In genomic region chr1:228099331-228099732, GRCh38 we compare ENCODE assay signal across 17 cellular contexts. TPM values are rescaled to one million over a fixed set of nuclear protein-coding genes. Genes with fewer than 3 reads are reported as not detected.
DNase-seq lines count a peak whose midpoint lies in the region; ATAC-seq, FAIRE-seq and TF ChIP-seq lines count a peak whose summit lies in the region.
"Had no signal": no experiment of that assay in that cellular context is flagged by ENCODE, and none has a peak within 500 bp of the region (broad histone marks: within the 10 kb centered on the region; RNA-seq: fewer than 3 reads in every experiment).

No MANE protein-coding gene starts in this region.

- no peak overlapping the region for H2AFZ ChIP-seq in GM12878 (ENCODE audit: control insufficient read depth, low read depth, low read length)

- CTCF ChIA-PET in GM12878 (lab: Yijun Ruan, JAX) = no interaction called here
- CTCF ChIA-PET in naive thymus-derived CD4-positive, alpha-beta T cell (lab: Charles Lee) = interaction anchor here (0.9 to 1.0 kb wide), 2 partner anchors 10 to 12 kb away, joined by 3 to 4 read pairs; no protein-coding TSS in a partner anchor

- H3K79me2 ChIP-seq in GM12878 (ENCODE audit: control insufficient read depth, insufficient read depth, low read length) = peaks cover 43% of the 10 kb centered on the region

- peaks cover 2% of the 10 kb centered on the region for H3K27me3 Mint-ChIP-seq in activated CD4-positive, alpha-beta T cell treated with anti-CD3 and anti-CD28 coated beads, Interleukin-2, amount 10 ng/mL, durations not matched to agents 24 days and 14 days
- H3K27me3 Mint-ChIP-seq in naive thymus-derived CD4-positive, alpha-beta T cell = no peaks in the 10 kb centered on the region
- H3K27me3 Mint-ChIP-seq: CD4-positive, CD25-positive, alpha-beta regulatory T cell had no signal

- POLR2A ChIA-PET in GM12878 (lab: Charles Lee) = interaction anchor here (1.4 kb wide), 1 partner anchor 15 kb away, joined by 5 read pairs; no protein-coding TSS in a partner anchor
- POLR2A ChIA-PET in naive thymus-derived CD4-positive, alpha-beta T cell (lab: Charles Lee) = interaction anchor here (1.0 to 2.2 kb wide), 4 partner anchors 9 to 359 kb away, joined by 3 to 10 read pairs (median 6); partner anchors contain the start of gene ARF1

- H3K27ac ChIP-seq in GM12878 (ENCODE audit: control insufficient read depth, insufficient read depth) = no peak overlapping the region
- peak overlapping the region; percentile 10 for H3K27ac ChIP-seq in neutrophil
- H3K27ac ChIP-seq in naive thymus-derived CD4-positive, alpha-beta T cell (ENCODE audit: low read depth, low read length) = no peak overlapping the region
- H3K27ac ChIP-seq: heart right ventricle, prostate gland had no signal

- H3K36me3 Mint-ChIP-seq in activated CD4-positive, alpha-beta T cell treated with anti-CD3 and anti-CD28 coated beads, Interleukin-2, amount 10 ng/mL, durations not matched to agents 24 days and 14 days (ENCODE audit: low read depth) = peaks cover 52% of the 10 kb centered on the region
- H3K36me3 Mint-ChIP-seq in naive thymus-derived CD4-positive, alpha-beta T cell = peaks cover 6 to 24% (median 20%) of the 10 kb centered on the region in 5 donors

- RAD21 ChIA-PET in GM12878 (lab: Charles Lee; ENCODE audit: unreplicated experiment) = no interaction called here

- H3K9me3 Mint-ChIP-seq in activated CD4-positive, alpha-beta T cell treated with anti-CD3 and anti-CD28 coated beads, Interleukin-2, amount 10 ng/mL, durations not matched to agents 24 days and 14 days = peaks cover 8% of the 10 kb centered on the region
- peaks cover 0 to 19% (median 9%) of the 10 kb centered on the region in 11 donors for H3K9me3 Mint-ChIP-seq in naive thymus-derived CD4-positive, alpha-beta T cell

- H3K4me3 Mint-ChIP-seq in activated CD4-positive, alpha-beta T cell treated with anti-CD3 and anti-CD28 coated beads, Interleukin-2, amount 10 ng/mL, durations not matched to agents 24 days and 14 days = no peak overlapping the region
- H3K4me3 Mint-ChIP-seq in naive thymus-derived CD4-positive, alpha-beta T cell = peak overlapping the region in 3 of 10 donors; percentile 34 to 50 (median 42)

- DNase-seq in activated CD4-positive, alpha-beta T cell treated with anti-CD3 and anti-CD28 coated beads, Interleukin-2, amount 10 ng/mL, durations not matched to agents 24 days and 14 days = no peak
- no peak for DNase-seq in activated CD4-positive, alpha-beta T cell treated with anti-CD3 and anti-CD28 coated beads for 1 hour
- DNase-seq in GM12878 (ENCODE audit: low read depth, low spot score) = no peak
- no peak for DNase-seq in NCI-H2171 (lab: John Stamatoyannopoulos, UW)
- DNase-seq in naive thymus-derived CD4-positive, alpha-beta T cell = no peak
- DNase-seq: anterior cingulate cortex; CD4-positive, CD25-positive, alpha-beta regulatory T cell; dermis blood vessel endothelial cell; GDM1; heart right ventricle; NCI-H187; NCI-H526 had no signal

- H3K36me3 ChIP-seq in GM12878 (ENCODE audit: control insufficient read depth in 2 of 2, insufficient read depth in 2 of 2, low read length in 1 of 2) (peaks cover 6 to 40% of the 10 kb centered on the region in 2 experiments; a peak in 3 of 4 replicates), neutrophil (peaks cover 38% of the 10 kb centered on the region)
- peaks cover 6 to 64% (median 11%) of the 10 kb centered on the region in 3 experiments for H3K36me3 ChIP-seq in naive thymus-derived CD4-positive, alpha-beta T cell (ENCODE audit: control insufficient read depth in 2 of 3, insufficient read depth in 3 of 3, low read length in 3 of 3)

- ATAC-seq in GM12878 = no peak
- ATAC-seq in HG03135 (IDR thresholded peaks at IDR 0.05; ENCODE audit: unreplicated experiment) = no peak
- no peak for ATAC-seq in naive thymus-derived CD4-positive, alpha-beta T cell
- ATAC-seq: heart right ventricle, Panc1 had no signal

- no peak overlapping the region for H3K4me2 ChIP-seq in GM12878 (ENCODE audit: control insufficient read depth, insufficient read depth)

- peaks cover 4% of the 10 kb centered on the region; the same call in 2 of the 3 replicates for H3K9me3 ChIP-seq in GM12878 (replicated peaks; ENCODE audit: control insufficient read depth, insufficient read depth, low read length)
- no peaks in the 10 kb centered on the region for H3K9me3 ChIP-seq in neutrophil
- H3K9me3 ChIP-seq in naive thymus-derived CD4-positive, alpha-beta T cell (ENCODE audit: control insufficient read depth in 2 of 3, low read length in 3 of 3) = peaks cover 0 to 6% (median 0%) of the 10 kb centered on the region in 3 experiments
- H3K9me3 ChIP-seq: prostate gland had no signal

- TF ChIP-seq POLR2A in GM19099 (IDR thresholded peaks at IDR 0.05; ENCODE audit: extremely low read depth, insufficient read length, low read depth) (peak; percentile 7), GM12878 (IDR thresholded peaks at IDR 0.05; ENCODE audit: low read depth, low read length) (no peak)

- intact Hi-C loops in activated CD4-positive, alpha-beta T cell treated with anti-CD3 and anti-CD28 coated beads, Interleukin-2, amount 10 ng/mL, durations not matched to agents 24 days and 14 days (cut with micrococcal nuclease) = no loop called here
- intact Hi-C loops in GM12878 (cut with micrococcal nuclease; ENCODE audit: unreplicated experiment) = no loop called here
- intact Hi-C loops in naive thymus-derived CD4-positive, alpha-beta T cell (cut with micrococcal nuclease) = no loop called here

- H4K20me1 ChIP-seq in GM12878 (ENCODE audit: control insufficient read depth, insufficient read depth) = peaks cover 25% of the 10 kb centered on the region

- no peak overlapping the region for H3K4me3 ChIP-seq in GM12878
- no peak overlapping the region for H3K4me3 ChIP-seq in neutrophil (ENCODE audit: low read depth in 1 of 2, low read length in 1 of 2)
- H3K4me3 ChIP-seq in naive thymus-derived CD4-positive, alpha-beta T cell (ENCODE audit: low read length) = no peak overlapping the region
- H3K4me3 ChIP-seq: heart right ventricle, prostate gland had no signal

- SMC1A ChIA-PET in GM12878 (lab: Charles Lee; ENCODE audit: uncharacterized antibody, unreplicated experiment) = interaction anchor here (1.0 kb wide), 1 partner anchor 12 kb away, joined by 3 read pairs; no protein-coding TSS in a partner anchor

- no peak for TF ChIP-seq RAD21 in GM12878 (IDR thresholded peaks at IDR 0.05; ENCODE audit: insufficient read depth, low read depth, low read length)

- in situ Hi-C loops in GM12878 (cut with MboI) = no loop called here

- TF ChIP-seq CTCF in GM12878 (IDR thresholded peaks at IDR 0.05 in 2 of 3, conservative IDR thresholded peaks at IDR 0.05 in 1 of 3; ENCODE audit: control insufficient read depth in 2 of 3, extremely low read depth in 1 of 3, insufficient read depth in 1 of 3, low read depth in 3 of 3, low read length in 3 of 3) = no peak
- no peak for TF ChIP-seq CTCF in neutrophil (IDR thresholded peaks at IDR 0.05)

- 76% methylated on average over 4 of the region's 4 CpGs for WGBS in GM12878 (ENCODE audit: insufficient coverage, insufficient replicate concordance, low lambda C conversion rate, missing lambda C conversion rate)

- BruUV-seq in GM12878 (replicated peaks; lab: Mats Ljungman, UMichigan) = no TSS peak

- H3K4me1 Mint-ChIP-seq in activated CD4-positive, alpha-beta T cell treated with anti-CD3 and anti-CD28 coated beads, Interleukin-2, amount 10 ng/mL, durations not matched to agents 24 days and 14 days = peaks cover 25% of the 10 kb centered on the region
- H3K4me1 Mint-ChIP-seq in naive thymus-derived CD4-positive, alpha-beta T cell = peaks cover 20 to 44% (median 35%) of the 10 kb centered on the region in 7 donors

- H3K4me1 ChIP-seq in GM12878 (ENCODE audit: control insufficient read depth, insufficient read depth, low read length) (peaks cover 6% of the 10 kb centered on the region), neutrophil (ENCODE audit: control insufficient read depth in 1 of 2, insufficient read depth in 1 of 2, low read depth in 1 of 2, low read length in 1 of 2) (peaks cover 31 to 35% of the 10 kb centered on the region in 2 experiments)
- peaks cover 23 to 28% of the 10 kb centered on the region in 2 donors for H3K4me1 ChIP-seq in naive thymus-derived CD4-positive, alpha-beta T cell (ENCODE audit: control insufficient read depth in 2 of 2, insufficient read depth in 2 of 2, low read length in 2 of 2)

- no peak for FAIRE-seq in GM12878 (lab: Jason Lieb, UNC)

- no peak for TF ChIP-seq EP300 in GM12878 (IDR thresholded peaks at IDR 0.05; ENCODE audit: borderline replicate concordance in 1 of 2, control insufficient read depth in 1 of 2, low read depth in 2 of 2, low read length in 2 of 2)

- H3K9ac ChIP-seq in GM12878 (ENCODE audit: control insufficient read depth, insufficient read depth, low read length) = no peak overlapping the region

- H3K27ac Mint-ChIP-seq in activated CD4-positive, alpha-beta T cell treated with anti-CD3 and anti-CD28 coated beads, Interleukin-2, amount 10 ng/mL, durations not matched to agents 24 days and 14 days = peak overlapping the region; percentile 51
- H3K27ac Mint-ChIP-seq in naive thymus-derived CD4-positive, alpha-beta T cell = peak overlapping the region in 4 of 9 donors; percentile 48 to 67 (median 60)

- H3K27me3 ChIP-seq in GM12878 (replicated peaks in 1 of 2; ENCODE audit: control insufficient read depth in 2 of 2, insufficient read depth in 2 of 2, low read length in 1 of 2) (no peaks in the 10 kb centered on the region), neutrophil (no peaks in the 10 kb centered on the region)
- no peaks in the 10 kb centered on the region for H3K27me3 ChIP-seq in naive thymus-derived CD4-positive, alpha-beta T cell (ENCODE audit: control insufficient read depth in 2 of 2, insufficient read depth in 2 of 2, low read length in 2 of 2)
- H3K27me3 ChIP-seq: heart right ventricle had no signal

RNA-seq across cellular contexts. Expression of gene C1orf35, which starts 3.8 kb away (rescaled TPM):
- 27.5 and 33.0 TPM in 2 replicates for total RNA-seq in activated CD4-positive, alpha-beta T cell treated with anti-CD3 and anti-CD28 coated beads, Interleukin-2, amount 10 ng/mL, durations not matched to agents 24 days and 14 days
- total RNA-seq in GM12878 (2013; cell fraction: nucleolus; rRNA removed) = 5.5 and 6.0 TPM in 2 replicates
- total RNA-seq in GM12878 (2014; rRNA removed) = 14.0 and 14.6 TPM in 2 replicates
- total RNA-seq in GM12878 (2014; rRNA removed; fragmentation: Illumina TruSeq; extraction: Trizol) = 5.9 and 6.7 TPM in 2 replicates
- 20.8 and 21.5 TPM in 2 replicates for total RNA-seq in GM12878 (2021)
- polyA plus RNA-seq in GM12878 (2011; ENCODE audit: low read depth) = 5.1 TPM
- polyA plus RNA-seq in GM12878 (2011; rRNA removed) = 3.1 and 6.6 TPM in 2 replicates
- polyA plus RNA-seq in GM12878 (2011; cell fraction: cytosol; rRNA removed) = 10.1 and 14.3 TPM in 2 replicates
- polyA plus RNA-seq in GM12878 (2011; cell fraction: nucleus; rRNA removed) = 23.8 and 28.1 TPM in 2 replicates
- polyA plus RNA-seq in GM12878 (2012) = 13.2 and 16.0 TPM in 2 replicates
- polyA plus RNA-seq in GM12878 (2014; fragmentation: Illumina TruSeq; extraction: Trizol) = 1.6 and 5.5 TPM in 2 replicates
- polyA plus RNA-seq in GM12878 (2014; fragmentation: Nextera tagmentation; extraction: Ambion mirVana) = 1 to 10 TPM; 2.5 to 4.8 TPM
- polyA plus RNA-seq in GM12878 (2014; rRNA removed) = 18.8 and 19.5 TPM in 2 replicates
- 10 to 100 TPM; 26.7 to 27.0 TPM for polyA plus RNA-seq in GM12878 (2016; fragmentation: Nextera tagmentation; extraction: Ambion mirVana)
- 1.2 and 2.7 TPM in 2 replicates for polyA minus RNA-seq in GM12878 (2011; rRNA and poly(A)+ RNA removed)
- 1.8 and 2.7 TPM in 2 replicates for polyA minus RNA-seq in GM12878 (2011; cell fraction: cytosol; rRNA and poly(A)+ RNA removed)
- 3.5 and 4.8 TPM in 2 replicates for polyA minus RNA-seq in GM12878 (2011; cell fraction: nucleus; rRNA and poly(A)+ RNA removed)
- 10 to 100 TPM; 16.8 to 31.8 (median 27.8) TPM for total RNA-seq in naive thymus-derived CD4-positive, alpha-beta T cell
- polyA plus RNA-seq in naive thymus-derived CD4-positive, alpha-beta T cell = 10 to 100 TPM; 21.9 to 33.0 TPM

RNA-seq across cellular contexts. Expression of gene MRPL55, which starts 9.8 kb away (rescaled TPM):
- total RNA-seq in activated CD4-positive, alpha-beta T cell treated with anti-CD3 and anti-CD28 coated beads, Interleukin-2, amount 10 ng/mL, durations not matched to agents 24 days and 14 days = 55.2 and 62.2 TPM in 2 replicates
- total RNA-seq in GM12878 (2013; cell fraction: nucleolus; rRNA removed) = 43.8 and 45.7 TPM in 2 replicates
- total RNA-seq in GM12878 (2014; rRNA removed) = 81.9 and 93.4 TPM in 2 replicates
- total RNA-seq in GM12878 (2014; rRNA removed; fragmentation: Illumina TruSeq; extraction: Trizol) = 25.5 and 35.1 TPM in 2 replicates
- 47.6 and 54.9 TPM in 2 replicates for total RNA-seq in GM12878 (2021)
- polyA plus RNA-seq in GM12878 (2011; ENCODE audit: low read depth) = 30.7 TPM
- 17.0 and 39.3 TPM in 2 replicates for polyA plus RNA-seq in GM12878 (2011; rRNA removed)
- polyA plus RNA-seq in GM12878 (2011; cell fraction: cytosol; rRNA removed) = 66.7 and 115 TPM in 2 replicates
- polyA plus RNA-seq in GM12878 (2011; cell fraction: nucleus; rRNA removed) = 172 and 194 TPM in 2 replicates
- 45.5 and 64.1 TPM in 2 replicates for polyA plus RNA-seq in GM12878 (2012)
- 8.8 and 42.1 TPM in 2 replicates for polyA plus RNA-seq in GM12878 (2014; fragmentation: Illumina TruSeq; extraction: Trizol)
- 10 to 100 TPM; 15.1 to 56.7 TPM for polyA plus RNA-seq in GM12878 (2014; fragmentation: Nextera tagmentation; extraction: Ambion mirVana)
- 91.0 and 96.3 TPM in 2 replicates for polyA plus RNA-seq in GM12878 (2014; rRNA removed)
- 100 to 1,000 TPM; 129 to 143 TPM for polyA plus RNA-seq in GM12878 (2016; fragmentation: Nextera tagmentation; extraction: Ambion mirVana)
- 24.7 and 44.2 TPM in 2 replicates for polyA minus RNA-seq in GM12878 (2011; rRNA and poly(A)+ RNA removed)
- polyA minus RNA-seq in GM12878 (2011; cell fraction: cytosol; rRNA and poly(A)+ RNA removed) = 16.6 and 20.5 TPM in 2 replicates
- 31.3 and 40.2 TPM in 2 replicates for polyA minus RNA-seq in GM12878 (2011; cell fraction: nucleus; rRNA and poly(A)+ RNA removed)
- total RNA-seq in naive thymus-derived CD4-positive, alpha-beta T cell = 10 to 100 TPM; 34.3 to 79.3 (median 65.2) TPM
- polyA plus RNA-seq in naive thymus-derived CD4-positive, alpha-beta T cell = 100 to 1,000 TPM; 132 to 149 TPM

RNA-seq across cellular contexts. Expression of gene ARF1, which starts 16.8 kb away (rescaled TPM):
- 388 and 395 TPM in 2 replicates for total RNA-seq in activated CD4-positive, alpha-beta T cell treated with anti-CD3 and anti-CD28 coated beads, Interleukin-2, amount 10 ng/mL, durations not matched to agents 24 days and 14 days
- 46.2 and 52.9 TPM in 2 replicates for total RNA-seq in GM12878 (2013; cell fraction: nucleolus; rRNA removed)
- 226 and 267 TPM in 2 replicates for total RNA-seq in GM12878 (2014; rRNA removed)
- 113 and 131 TPM in 2 replicates for total RNA-seq in GM12878 (2014; rRNA removed; fragmentation: Illumina TruSeq; extraction: Trizol)
- total RNA-seq in GM12878 (2021) = 296 and 300 TPM in 2 replicates
- 141 TPM for polyA plus RNA-seq in GM12878 (2011; ENCODE audit: low read depth)
- 178 and 316 TPM in 2 replicates for polyA plus RNA-seq in GM12878 (2011; rRNA removed)
- polyA plus RNA-seq in GM12878 (2011; cell fraction: cytosol; rRNA removed) = 534 and 696 TPM in 2 replicates
- 285 and 308 TPM in 2 replicates for polyA plus RNA-seq in GM12878 (2011; cell fraction: nucleus; rRNA removed)
- polyA plus RNA-seq in GM12878 (2012) = 283 and 294 TPM in 2 replicates
- polyA plus RNA-seq in GM12878 (2014; fragmentation: Illumina TruSeq; extraction: Trizol) = 97.0 and 247 TPM in 2 replicates
- 10 to 100 TPM; 48.4 to 97.3 TPM for polyA plus RNA-seq in GM12878 (2014; fragmentation: Nextera tagmentation; extraction: Ambion mirVana)
- polyA plus RNA-seq in GM12878 (2014; rRNA removed) = 352 and 369 TPM in 2 replicates
- polyA plus RNA-seq in GM12878 (2016; fragmentation: Nextera tagmentation; extraction: Ambion mirVana) = 100 to 1,000 TPM; 481 to 508 TPM
- polyA minus RNA-seq in GM12878 (2011; rRNA and poly(A)+ RNA removed) = 403 and 507 TPM in 2 replicates
- 202 and 205 TPM in 2 replicates for polyA minus RNA-seq in GM12878 (2011; cell fraction: cytosol; rRNA and poly(A)+ RNA removed)
- 64.4 and 99.1 TPM in 2 replicates for polyA minus RNA-seq in GM12878 (2011; cell fraction: nucleus; rRNA and poly(A)+ RNA removed)
- 100 to 1,000 TPM; 198 to 390 (median 259) TPM for total RNA-seq in naive thymus-derived CD4-positive, alpha-beta T cell
- 100 to 1,000 TPM; 382 to 434 TPM for polyA plus RNA-seq in naive thymus-derived CD4-positive, alpha-beta T cell

RNA-seq across cellular contexts. Expression of gene GUK1, which starts 40.7 kb away (rescaled TPM):
- total RNA-seq in activated CD4-positive, alpha-beta T cell treated with anti-CD3 and anti-CD28 coated beads, Interleukin-2, amount 10 ng/mL, durations not matched to agents 24 days and 14 days = 211 and 222 TPM in 2 replicates
- 142 and 146 TPM in 2 replicates for total RNA-seq in GM12878 (2013; cell fraction: nucleolus; rRNA removed)
- total RNA-seq in GM12878 (2014; rRNA removed) = 214 and 235 TPM in 2 replicates
- 82.0 and 98.3 TPM in 2 replicates for total RNA-seq in GM12878 (2014; rRNA removed; fragmentation: Illumina TruSeq; extraction: Trizol)
- 183 and 195 TPM in 2 replicates for total RNA-seq in GM12878 (2021)
- 101 TPM for polyA plus RNA-seq in GM12878 (2011; ENCODE audit: low read depth)
- polyA plus RNA-seq in GM12878 (2011; rRNA removed) = 107 and 224 TPM in 2 replicates
- 381 and 606 TPM in 2 replicates for polyA plus RNA-seq in GM12878 (2011; cell fraction: cytosol; rRNA removed)
- polyA plus RNA-seq in GM12878 (2011; cell fraction: nucleus; rRNA removed) = 634 and 756 TPM in 2 replicates
- 190 and 243 TPM in 2 replicates for polyA plus RNA-seq in GM12878 (2012)
- polyA plus RNA-seq in GM12878 (2014; fragmentation: Illumina TruSeq; extraction: Trizol) = 4.2 and 28.9 TPM in 2 replicates
- 10 to 100 TPM in 1 of 2 experiments, 1 to 10 TPM in 1; 6.3 to 39.2 TPM for polyA plus RNA-seq in GM12878 (2014; fragmentation: Nextera tagmentation; extraction: Ambion mirVana)
- 227 and 264 TPM in 2 replicates for polyA plus RNA-seq in GM12878 (2014; rRNA removed)
- polyA plus RNA-seq in GM12878 (2016; fragmentation: Nextera tagmentation; extraction: Ambion mirVana) = 100 to 1,000 TPM; 349 to 357 TPM
- polyA minus RNA-seq in GM12878 (2011; rRNA and poly(A)+ RNA removed) = 103 and 217 TPM in 2 replicates
- 59.5 and 69.8 TPM in 2 replicates for polyA minus RNA-seq in GM12878 (2011; cell fraction: cytosol; rRNA and poly(A)+ RNA removed)
- polyA minus RNA-seq in GM12878 (2011; cell fraction: nucleus; rRNA and poly(A)+ RNA removed) = 116 and 141 TPM in 2 replicates
- total RNA-seq in naive thymus-derived CD4-positive, alpha-beta T cell = 100 to 1,000 TPM; 145 to 309 (median 279) TPM
- polyA plus RNA-seq in naive thymus-derived CD4-positive, alpha-beta T cell = 100 to 1,000 TPM; 278 to 315 TPM

RNA-seq across cellular contexts. Expression of gene GJC2, which starts 50.4 kb away (rescaled TPM):
- total RNA-seq in activated CD4-positive, alpha-beta T cell treated with anti-CD3 and anti-CD28 coated beads, Interleukin-2, amount 10 ng/mL, durations not matched to agents 24 days and 14 days = 0.69 and 0.96 TPM in 2 replicates
- 0.27 and 0.65 TPM in 2 replicates for total RNA-seq in GM12878 (2013; cell fraction: nucleolus; rRNA removed)
- total RNA-seq in GM12878 (2014; rRNA removed) (0.06 and 0.11 TPM in 2 replicates), GM12878 (2014; rRNA removed; fragmentation: Illumina TruSeq; extraction: Trizol) (0.09 TPM in 2 replicates), GM12878 (2021) (0.44 TPM in 1 of 2 replicates, not detected in the other)
- not detected for polyA plus RNA-seq in GM12878 (2011; ENCODE audit: low read depth)
- polyA plus RNA-seq in GM12878 (2011; rRNA removed) (0.03 and 0.04 TPM in 2 replicates), GM12878 (2014; fragmentation: Illumina TruSeq; extraction: Trizol) (0.04 TPM in 1 of 2 replicates, not detected in the other), GM12878 (2014; fragmentation: Nextera tagmentation; extraction: Ambion mirVana) (not detected), GM12878 (2014; rRNA removed) (0.26 and 0.32 TPM in 2 replicates), GM12878 (2016; fragmentation: Nextera tagmentation; extraction: Ambion mirVana) (not detected)
- 0.06 and 0.07 TPM in 2 replicates for polyA plus RNA-seq in GM12878 (2011; cell fraction: cytosol; rRNA removed)
- 0.24 and 0.51 TPM in 2 replicates for polyA plus RNA-seq in GM12878 (2011; cell fraction: nucleus; rRNA removed)
- polyA plus RNA-seq in GM12878 (2012) = 0.15 and 0.22 TPM in 2 replicates
- 0.21 TPM in 1 of 2 replicates, not detected in the other for polyA minus RNA-seq in GM12878 (2011; rRNA and poly(A)+ RNA removed)
- polyA minus RNA-seq in GM12878 (2011; cell fraction: cytosol; rRNA and poly(A)+ RNA removed) = not detected in 2 replicates
- 0.24 and 0.96 TPM in 2 replicates for polyA minus RNA-seq in GM12878 (2011; cell fraction: nucleus; rRNA and poly(A)+ RNA removed)
- total RNA-seq in naive thymus-derived CD4-positive, alpha-beta T cell = 1 to 10 TPM in 2 of 5 experiments, under 1 TPM in 3; 0.70 to 3.3 (median 0.94) TPM
- polyA plus RNA-seq in naive thymus-derived CD4-positive, alpha-beta T cell = not detected
- polyA plus RNA-seq: CD4-positive, CD25-positive, alpha-beta regulatory T cell had no signal
